Comparison of ENCODE assay signal across 25 cellular contexts in genomic region chr9:114824130-114824529, GRCh38. TPM values are rescaled to one million over a fixed set of nuclear protein-coding genes. Genes with fewer than 3 reads are reported as not detected.
A peak's percentile ranks its signal among the peaks of the same experiment; 100 is the strongest.
DNase-seq lines count a peak whose midpoint lies in the region; ATAC-seq and TF ChIP-seq lines count a peak whose summit lies in the region.
"Had no signal": no experiment of that assay in that cellular context is flagged by ENCODE, and none has a peak within 500 bp of the region (broad histone marks: within the 10 kb centered on the region; RNA-seq: fewer than 3 reads in every experiment).

No MANE protein-coding gene starts in this region.

- H3K9me3 Mint-ChIP-seq in HFFc6: no peaks in the 10 kb centered on the region
- H3K9me3 Mint-ChIP-seq: natural killer cell had no signal

- H3K27me3 Mint-ChIP-seq in HFFc6 (ENCODE audit: insufficient read depth): peaks cover 14% of the 10 kb centered on the region
- H3K27me3 Mint-ChIP-seq: activated CD8-positive, alpha-beta memory T cell treated with anti-CD3 and anti-CD28 coated beads, Interleukin-2, amount 10 ng/mL, durations not matched to agents 7 days and 5 days; activated T-helper 17 cell treated with anti-CD3 and anti-CD28 coated beads, Interleukin-2, amount 50 U/mL, for 72 hours had no signal

- no peak overlapping the region for H3K4me3 Mint-ChIP-seq in HFFc6
- H3K4me3 Mint-ChIP-seq: activated CD8-positive, alpha-beta memory T cell treated with anti-CD3 and anti-CD28 coated beads, Interleukin-2, amount 10 ng/mL, durations not matched to agents 7 days and 5 days; activated T-helper 17 cell treated with anti-CD3 and anti-CD28 coated beads, Interleukin-2, amount 50 U/mL, for 72 hours; B cell; natural killer cell had no signal

- in situ Hi-C loops in astrocyte of the spinal cord (cut with HindIII; ENCODE audit: low sequenced_read_pairs): no loop called here

- DNase-seq in AG10803 (ENCODE audit: low read depth) (peak; percentile 80), HFFc6 (peak; percentile 34), astrocyte of the spinal cord (ENCODE audit: low read depth, low spot score) (peak; percentile 45), kidney tubule cell (ENCODE audit: low spot score) (peak; percentile 54), BE2C (no peak)
- DNase-seq in activated CD4-positive, alpha-beta T cell treated with anti-CD3 and anti-CD28 coated beads, Interleukin-2, amount 50 U/mL, for 1 hour: no peak
- DNase-seq: activated CD4-positive, alpha-beta T cell treated with anti-CD3 and anti-CD28 coated beads for 4 hours; activated CD8-positive, alpha-beta memory T cell treated with anti-CD3 and anti-CD28 coated beads, Interleukin-2, amount 10 ng/mL, durations not matched to agents 7 days and 5 days; Caco-2; effector memory CD4-positive, alpha-beta T cell; H7; hypothalamus; kidney; MM.1S; natural killer cell; NCI-H1694; pancreas; Peyer's patch; stimulated activated naive CD4-positive, alpha-beta T cell had no signal

- H3K9me3 ChIP-seq in BE2C: no peaks in the 10 kb centered on the region
- H3K9me3 ChIP-seq: Caco-2, pancreas, Peyer's patch, thyroid gland had no signal

- H3K27ac Mint-ChIP-seq in HFFc6: no peak overlapping the region
- H3K27ac Mint-ChIP-seq: activated CD8-positive, alpha-beta memory T cell treated with anti-CD3 and anti-CD28 coated beads, Interleukin-2, amount 10 ng/mL, durations not matched to agents 7 days and 5 days; activated T-helper 17 cell treated with anti-CD3 and anti-CD28 coated beads, Interleukin-2, amount 50 U/mL, for 72 hours; B cell; natural killer cell had no signal

- no peaks in the 10 kb centered on the region for H3K4me1 ChIP-seq in BE2C
- H3K4me1 ChIP-seq: Peyer's patch, thyroid gland had no signal

- no peak overlapping the region for H3K4me3 ChIP-seq in AG10803 (ENCODE audit: low read length)
- H3K4me3 ChIP-seq in astrocyte of the spinal cord (ENCODE audit: low read depth, low read length): no peak overlapping the region
- no peak overlapping the region for H3K4me3 ChIP-seq in BE2C (ENCODE audit: low read depth, low read length)
- H3K4me3 ChIP-seq: pancreas, Peyer's patch, thyroid gland had no signal

- no peaks in the 10 kb centered on the region for H3K27me3 ChIP-seq in BE2C
- H3K27me3 ChIP-seq: foreskin keratinocyte, pancreas, Peyer's patch, thyroid gland had no signal

- no peak for TF ChIP-seq CTCF in AG10803 (conservative IDR thresholded peaks at IDR 0.05; ENCODE audit: low read length)
- TF ChIP-seq CTCF in HFFc6 (IDR thresholded peaks at IDR 0.05): no peak
- TF ChIP-seq CTCF in astrocyte of the spinal cord (IDR thresholded peaks at IDR 0.05; ENCODE audit: low read depth, low read length): no peak
- TF ChIP-seq CTCF in BE2C (IDR thresholded peaks at IDR 0.05; ENCODE audit: low read depth, low read length): no peak

- H3K36me3 Mint-ChIP-seq in HFFc6 (ENCODE audit: low read depth): no peaks in the 10 kb centered on the region; the same call in 1 of the 2 replicates
- H3K36me3 Mint-ChIP-seq: natural killer cell had no signal

- H3K4me1 Mint-ChIP-seq in HFFc6 (ENCODE audit: low read depth): peaks cover 8% of the 10 kb centered on the region
- H3K4me1 Mint-ChIP-seq: B cell had no signal

- H3K36me3 ChIP-seq in BE2C: no peaks in the 10 kb centered on the region
- H3K36me3 ChIP-seq: pancreas, Peyer's patch, thyroid gland had no signal

- ATAC-seq in GM21526 (IDR thresholded peaks at IDR 0.05; ENCODE audit: low FRiP score, unreplicated experiment): no peak
- no peak for ATAC-seq in GM21360 (IDR thresholded peaks at IDR 0.05; ENCODE audit: unreplicated experiment)
- ATAC-seq: activated CD8-positive, alpha-beta memory T cell treated with anti-CD3 and anti-CD28 coated beads, Interleukin-2, amount 10 ng/mL, durations not matched to agents 7 days and 5 days; activated T-helper 17 cell treated with anti-CD3 and anti-CD28 coated beads, Interleukin-2, amount 50 U/mL, for 72 hours; foreskin keratinocyte; natural killer cell had no signal

RNA-seq across cellular contexts. Expression of gene TNFSF15, which starts 18.3 kb away (rescaled TPM):
- total RNA-seq in HFFc6 (2021; fragmentation: NEBNext Ultra II Directional; extraction: Animal tissue kit (Norgen Biotek cat#: 25700)): under 1 TPM in 5 of 6 experiments, not detected in 1; 0.02 to 0.21 (median 0.05) TPM
- polyA plus RNA-seq in BE2C (2012; ENCODE audit: insufficient read depth, insufficient read length, low read depth): not detected
- total RNA-seq: B cell, H7, natural killer cell had no signal

Comparison
In these comparisons a context has a peak if more than half of its experiments do, and no peak if none do; other contexts are left out.
1. DNase-seq: peak in AG10803 (single experiment), HFFc6 (single experiment), astrocyte of the spinal cord (single experiment) and kidney tubule cell (single experiment); none in activated CD4-positive, alpha-beta T cell treated with anti-CD3 and anti-CD28 coated beads, Interleukin-2, amount 50 U/mL, for 1 hour (single experiment) and BE2C (single experiment).